In the genomic region with DNA sequence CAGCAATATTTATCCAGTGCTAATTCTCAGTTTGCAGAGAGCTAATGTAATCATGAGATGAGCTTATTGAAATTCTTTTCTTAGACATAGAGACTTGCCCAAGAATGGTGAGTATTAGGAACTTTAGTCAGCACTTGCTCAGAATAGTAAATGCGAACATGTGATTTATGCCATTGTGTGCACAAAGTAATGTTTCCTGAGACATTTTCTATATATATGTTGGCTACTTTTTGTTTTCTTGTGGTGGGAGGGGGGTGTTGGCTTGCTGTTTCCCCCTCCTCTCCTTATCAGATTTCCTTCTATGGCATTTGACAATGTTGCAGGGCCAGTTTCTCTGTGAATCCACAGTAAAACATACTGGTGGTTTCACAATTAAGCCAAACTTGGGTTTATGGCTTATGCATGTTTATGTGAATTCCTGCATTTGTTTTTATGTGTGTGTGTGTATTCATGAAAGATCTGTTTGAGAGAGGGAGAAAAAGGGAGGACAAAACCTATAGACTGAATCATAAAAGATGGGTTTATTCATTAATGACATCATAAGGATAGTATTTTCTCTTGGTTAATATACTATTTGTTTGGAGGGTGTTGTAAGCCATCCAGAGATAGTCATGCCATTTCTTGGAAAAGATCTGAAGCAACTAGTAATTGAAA, we compare ENCODE assay signal across 9 cellular contexts. TPM values are rescaled to one million over a fixed set of nuclear protein-coding genes. Genes with fewer than 3 reads are reported as not detected.
DNase-seq lines count a peak whose midpoint lies in the region; FAIRE-seq and TF ChIP-seq lines count a peak whose summit lies in the region.
"Had no signal": no experiment of that assay in that cellular context is flagged by ENCODE, and none has a peak within 500 bp of the region (broad histone marks: within the 10 kb centered on the region; RNA-seq: fewer than 3 reads in every experiment).

No MANE protein-coding gene starts in this region.

- H3K27me3 Mint-ChIP-seq in activated CD4-positive, alpha-beta T cell treated with anti-CD3 and anti-CD28 coated beads, Interleukin-2, amount 10 ng/mL, durations not matched to agents 7 days and 5 days = no peaks in the 10 kb centered on the region
- H3K27me3 Mint-ChIP-seq in activated CD4-positive, alpha-beta memory T cell treated with anti-CD3 and anti-CD28 coated beads, Interleukin-2, amount 10 ng/mL, durations not matched to agents 7 days and 5 days = no peaks in the 10 kb centered on the region

- CTCF ChIA-PET in activated CD4-positive, alpha-beta T cell treated with anti-CD3 and anti-CD28 coated beads, Interleukin-2, amount 10 ng/mL, durations not matched to agents 7 days and 5 days (lab: Charles Lee) = interaction anchor here (0.6 to 2.5 kb wide), 11 partner anchors 12 to 307 kb away, joined by 3 to 6 read pairs (median 3); no protein-coding TSS in a partner anchor
- CTCF ChIA-PET in activated CD4-positive, alpha-beta memory T cell treated with anti-CD3 and anti-CD28 coated beads, Interleukin-2, amount 10 ng/mL, durations not matched to agents 7 days and 5 days (lab: Charles Lee) = interaction anchor here (0.7 to 3.2 kb wide), 8 partner anchors 9 to 307 kb away, joined by 3 to 17 read pairs (median 6); a partner anchor contains a TSS

- H3K27ac ChIP-seq in kidney (ENCODE audit: low read depth in 2 of 2, low read length in 2 of 2) = peak overlapping the region; percentile 7 to 75
- H3K27ac ChIP-seq in tibial artery = peak overlapping the region; percentile 51 to 69

- POLR2A ChIA-PET in activated CD4-positive, alpha-beta T cell treated with anti-CD3 and anti-CD28 coated beads, Interleukin-2, amount 10 ng/mL, durations not matched to agents 7 days and 5 days (lab: Charles Lee) = interaction anchor here (0.7 kb wide), 1 partner anchor 11 kb away, joined by 3 read pairs; no protein-coding TSS in a partner anchor
- POLR2A ChIA-PET in activated CD4-positive, alpha-beta memory T cell treated with anti-CD3 and anti-CD28 coated beads, Interleukin-2, amount 10 ng/mL, durations not matched to agents 7 days and 5 days (lab: Charles Lee) = interaction anchor here (0.8 to 18.0 kb wide), 14 partner anchors 21 to 331 kb away, joined by 3 to 382 read pairs (median 5); a partner anchor contains a TSS

- no peak overlapping the region for H3K9ac ChIP-seq in kidney (ENCODE audit: low read length in 2 of 2)

- H3K27ac Mint-ChIP-seq in activated CD4-positive, alpha-beta T cell treated with anti-CD3 and anti-CD28 coated beads, Interleukin-2, amount 10 ng/mL, durations not matched to agents 7 days and 5 days = peak overlapping the region; percentile 89
- H3K27ac Mint-ChIP-seq in activated CD4-positive, alpha-beta memory T cell treated with anti-CD3 and anti-CD28 coated beads, Interleukin-2, amount 10 ng/mL, durations not matched to agents 7 days and 5 days = peak overlapping the region; percentile 64

- no peaks in the 10 kb centered on the region for H3K9me3 ChIP-seq in kidney (ENCODE audit: control insufficient read depth in 1 of 2, low read length in 2 of 2)
- no peaks in the 10 kb centered on the region for H3K9me3 ChIP-seq in tibial artery

- TF ChIP-seq CTCF in kidney (IDR thresholded peaks at IDR 0.05; ENCODE audit: borderline replicate concordance, extremely low read depth, insufficient read depth) = no peak
- no peak for TF ChIP-seq CTCF in tibial artery (IDR thresholded peaks at IDR 0.05)

- H3K36me3 Mint-ChIP-seq in activated CD4-positive, alpha-beta T cell treated with anti-CD3 and anti-CD28 coated beads, Interleukin-2, amount 10 ng/mL, durations not matched to agents 7 days and 5 days (ENCODE audit: low read depth) = peaks cover 65% of the 10 kb centered on the region
- H3K36me3 Mint-ChIP-seq in activated CD4-positive, alpha-beta memory T cell treated with anti-CD3 and anti-CD28 coated beads, Interleukin-2, amount 10 ng/mL, durations not matched to agents 7 days and 5 days (ENCODE audit: low read depth) = peaks cover 66% of the 10 kb centered on the region

- peaks cover 86% of the 10 kb centered on the region for H3K4me1 Mint-ChIP-seq in activated CD4-positive, alpha-beta T cell treated with anti-CD3 and anti-CD28 coated beads, Interleukin-2, amount 10 ng/mL, durations not matched to agents 7 days and 5 days
- peaks cover 87% of the 10 kb centered on the region for H3K4me1 Mint-ChIP-seq in activated CD4-positive, alpha-beta memory T cell treated with anti-CD3 and anti-CD28 coated beads, Interleukin-2, amount 10 ng/mL, durations not matched to agents 7 days and 5 days

- intact Hi-C loops in kidney (cut with DNase I) = no loop called here
- intact Hi-C loops in tibial artery (cut with DNase I; ENCODE audit: low total_unique reads) = no loop called here

- peak overlapping the region; percentile 44 for H3K4me3 Mint-ChIP-seq in activated CD4-positive, alpha-beta T cell treated with anti-CD3 and anti-CD28 coated beads, Interleukin-2, amount 10 ng/mL, durations not matched to agents 7 days and 5 days
- peak overlapping the region; percentile 9 for H3K4me3 Mint-ChIP-seq in activated CD4-positive, alpha-beta memory T cell treated with anti-CD3 and anti-CD28 coated beads, Interleukin-2, amount 10 ng/mL, durations not matched to agents 7 days and 5 days

- DNase-seq in activated CD4-positive, alpha-beta T cell treated with anti-CD3 and anti-CD28 coated beads, Interleukin-2, amount 10 ng/mL, durations not matched to agents 7 days and 5 days = no peak
- DNase-seq in activated CD4-positive, alpha-beta T cell treated with anti-CD3 and anti-CD28 coated beads for 48 hours = no peak
- no peak for DNase-seq in activated CD4-positive, alpha-beta memory T cell treated with anti-CD3 and anti-CD28 coated beads, Interleukin-2, amount 10 ng/mL, durations not matched to agents 7 days and 5 days
- DNase-seq in kidney = no peak
- no peak for DNase-seq in tibial artery
- no peak for DNase-seq in HK-2 (ENCODE audit: unreplicated experiment)
- DNase-seq in hepatic stellate cell (ENCODE audit: low spot score) = no peak
- DNase-seq in NCI-H82 treated with DMSO at 0.1 percent for 48 hours (lab: John Stamatoyannopoulos, UW; ENCODE audit: unreplicated experiment) = no peak
- DNase-seq: AML-193 had no signal

- H3K27me3 ChIP-seq in tibial artery = no peaks in the 10 kb centered on the region

- H3K4me3 ChIP-seq in kidney (ENCODE audit: low read length in 2 of 2) (no peak overlapping the region), tibial artery (no peak overlapping the region)

- H3K4me1 ChIP-seq in kidney (ENCODE audit: control insufficient read depth in 1 of 2, insufficient read depth in 1 of 2, low read depth in 1 of 2, low read length in 2 of 2) (peaks cover 8 to 31% of the 10 kb centered on the region in 2 donors), tibial artery (peaks cover 0 to 74% (median 34%) of the 10 kb centered on the region in 4 donors)

- peaks cover 3% of the 10 kb centered on the region for H3K9me3 Mint-ChIP-seq in activated CD4-positive, alpha-beta T cell treated with anti-CD3 and anti-CD28 coated beads, Interleukin-2, amount 10 ng/mL, durations not matched to agents 7 days and 5 days
- H3K9me3 Mint-ChIP-seq in activated CD4-positive, alpha-beta memory T cell treated with anti-CD3 and anti-CD28 coated beads, Interleukin-2, amount 10 ng/mL, durations not matched to agents 7 days and 5 days = no peaks in the 10 kb centered on the region

- peaks cover 0 to 2% of the 10 kb centered on the region in 2 donors for H3K36me3 ChIP-seq in kidney (ENCODE audit: control insufficient read depth in 1 of 2, insufficient read depth in 2 of 2, low read length in 2 of 2)
- no peaks in the 10 kb centered on the region for H3K36me3 ChIP-seq in tibial artery

- peak; percentile 17 for FAIRE-seq in kidney (lab: Jason Lieb, UNC)

RNA-seq across cellular contexts. Expression of a gene that starts 36.3 kb away (rescaled TPM):
- 10 to 100 TPM; 41.2 to 42.9 TPM for total RNA-seq in activated CD4-positive, alpha-beta T cell treated with anti-CD3 and anti-CD28 coated beads, Interleukin-2, amount 10 ng/mL, durations not matched to agents 7 days and 5 days
- total RNA-seq in activated CD4-positive, alpha-beta memory T cell treated with anti-CD3 and anti-CD28 coated beads, Interleukin-2, amount 10 ng/mL, durations not matched to agents 7 days and 5 days = 10 to 100 TPM; 71.1 to 73.9 TPM
- 77.9 TPM for total RNA-seq in kidney
- 8.6 TPM for polyA plus RNA-seq in kidney (ENCODE audit: insufficient read depth, low read depth, low replicate concordance)
